In genomic region chr21:41900401-41900800, GRCh38 we compare ENCODE assay signal across 14 cellular contexts.
"Had no signal": no experiment of that assay in that cellular context is flagged by ENCODE, and none has a peak within 500 bp of the region (broad histone marks: within the 10 kb centered on the region; RNA-seq: fewer than 3 reads in every experiment).

No MANE protein-coding gene starts in this region.

- H3K36me3 ChIP-seq: neutrophil had no signal

- DNase-seq: activated T-cell treated with anti-CD3 and anti-CD28 coated beads, Interleukin-2, amount 50 U/mL, for 4 hours; amniotic stem cell; esophagus squamous epithelium; left ventricle myocardium inferior; natural killer cell; stimulated activated naive CD4-positive, alpha-beta T cell; T-helper 17 cell; upper lobe of right lung had no signal

- H3K27ac ChIP-seq: coronary artery, esophagus squamous epithelium, left ventricle myocardium inferior, neutrophil, upper lobe of right lung had no signal

- H3K9me3 Mint-ChIP-seq: activated T-cell treated with anti-CD3 and anti-CD28 coated beads, Interleukin-2, amount 50 U/mL, for 4 hours; brain; central memory CD8-positive, alpha-beta T cell; memory B cell; natural killer cell had no signal

- H3K9me3 ChIP-seq: esophagus squamous epithelium, left ventricle myocardium inferior, neutrophil, upper lobe of right lung had no signal

- ATAC-seq: natural killer cell had no signal

- H3K27me3 Mint-ChIP-seq: activated CD8-positive, alpha-beta memory T cell treated with anti-CD3 and anti-CD28 coated beads, Interleukin-2, amount 10 ng/mL, durations not matched to agents 7 days and 5 days; central memory CD8-positive, alpha-beta T cell; memory B cell; T-helper 17 cell had no signal

- H3K4me3 Mint-ChIP-seq: activated T-cell treated with anti-CD3 and anti-CD28 coated beads, Interleukin-2, amount 50 U/mL, for 4 hours; brain; central memory CD8-positive, alpha-beta T cell; memory B cell; natural killer cell; T-helper 17 cell had no signal

- H3K27ac Mint-ChIP-seq: brain, memory B cell had no signal

- H3K27me3 ChIP-seq: esophagus squamous epithelium, upper lobe of right lung had no signal

- H3K4me3 ChIP-seq: coronary artery, esophagus squamous epithelium, left ventricle myocardium inferior, upper lobe of right lung had no signal
